Comparison of ENCODE assay signal across 8 cellular contexts in genomic region chr7:100428199-100428966, GRCh38.
A peak's percentile ranks its signal among the peaks of the same experiment; 100 is the strongest.
DNase-seq lines count a peak whose midpoint lies in the region; ATAC-seq and TF ChIP-seq lines count a peak whose summit lies in the region.

Gene ZCWPW1 (minus strand): TSS chr7:100428703. CDS start chr7:100420649, 8,054 bp downstream.

- H3K4me3 ChIP-seq in OCI-LY3 (ENCODE audit: low read length) (peak within 1 kb of the TSS; percentile 86), epithelial cell of esophagus (ENCODE audit: low read length) (peak within 1 kb of the TSS; percentile 86)

- peak within 1 kb of the TSS; percentile 82 for H3K4me2 ChIP-seq in OCI-LY3 (ENCODE audit: low read length)

- ATAC-seq in GM21526 (IDR thresholded peaks at IDR 0.05; ENCODE audit: low FRiP score, unreplicated experiment) = peak; percentile 48

- peaks cover 30% of the 10 kb centered on the region for H3K36me3 ChIP-seq in OCI-LY3 (replicated peaks; ENCODE audit: low read depth, low read length)

- peak within 1 kb of the TSS; percentile 99 for H3K9ac ChIP-seq in OCI-LY3 (ENCODE audit: low read length)

- peak within 1 kb of the TSS; percentile 96 for H3K27ac ChIP-seq in OCI-LY3 (ENCODE audit: low read length)

- H3K27me3 ChIP-seq in OCI-LY3 (ENCODE audit: low read depth, low read length) = no peaks in the 10 kb centered on the region

- peaks cover 26% of the 10 kb centered on the region for H4K20me1 ChIP-seq in OCI-LY3 (ENCODE audit: insufficient read depth, low read length)

- H2AFZ ChIP-seq in OCI-LY3 (ENCODE audit: low read depth, low read length) = peak within 1 kb of the TSS; percentile 33; the same call in 1 of the 2 replicates

- peaks cover 42% of the 10 kb centered on the region for H3K79me2 ChIP-seq in OCI-LY3 (ENCODE audit: low read length)

- TF ChIP-seq CTCF in OCI-LY3 (IDR thresholded peaks at IDR 0.05; ENCODE audit: low read depth, low read length) (no peak), epithelial cell of esophagus (IDR thresholded peaks at IDR 0.05; ENCODE audit: insufficient read depth, low read depth, low read length, missing control alignments) (no peak)

- no peaks in the 10 kb centered on the region for H3K9me3 ChIP-seq in OCI-LY3 (ENCODE audit: insufficient read depth, low read length)

- DNase-seq in D341Med (ENCODE audit: low spot score) (peak; percentile 93), HuH-7.5 (ENCODE audit: low spot score) (peak; percentile 84), activated T-cell treated with anti-CD3 and anti-CD28 coated beads for 4 hours (peak; percentile 97), epithelial cell of esophagus (ENCODE audit: low read depth) (peak; percentile 97), middle frontal gyrus (ENCODE audit: extremely low spot score, low spot score) (peak; percentile 88)
- peak; percentile 95 for DNase-seq in stimulated activated CD8-positive, alpha-beta memory T cell treated with anti-CD3 and anti-CD28 coated beads, Interleukin-2, amount 100 ng/mL, for 1 hour (ENCODE audit: low read depth in 2 of 2)

- H3K4me1 ChIP-seq in OCI-LY3 (ENCODE audit: low read length) = peaks cover 36% of the 10 kb centered on the region

Comparison
In these comparisons a context has a peak if more than half of its experiments do, and no peak if none do; other contexts are left out.
1. Peak in every context shown above with its lines: DNase-seq, ATAC-seq, H3K4me3 ChIP-seq and H3K27ac ChIP-seq.